Comparison of ENCODE assay signal across 8 cellular contexts in the genomic region with DNA sequence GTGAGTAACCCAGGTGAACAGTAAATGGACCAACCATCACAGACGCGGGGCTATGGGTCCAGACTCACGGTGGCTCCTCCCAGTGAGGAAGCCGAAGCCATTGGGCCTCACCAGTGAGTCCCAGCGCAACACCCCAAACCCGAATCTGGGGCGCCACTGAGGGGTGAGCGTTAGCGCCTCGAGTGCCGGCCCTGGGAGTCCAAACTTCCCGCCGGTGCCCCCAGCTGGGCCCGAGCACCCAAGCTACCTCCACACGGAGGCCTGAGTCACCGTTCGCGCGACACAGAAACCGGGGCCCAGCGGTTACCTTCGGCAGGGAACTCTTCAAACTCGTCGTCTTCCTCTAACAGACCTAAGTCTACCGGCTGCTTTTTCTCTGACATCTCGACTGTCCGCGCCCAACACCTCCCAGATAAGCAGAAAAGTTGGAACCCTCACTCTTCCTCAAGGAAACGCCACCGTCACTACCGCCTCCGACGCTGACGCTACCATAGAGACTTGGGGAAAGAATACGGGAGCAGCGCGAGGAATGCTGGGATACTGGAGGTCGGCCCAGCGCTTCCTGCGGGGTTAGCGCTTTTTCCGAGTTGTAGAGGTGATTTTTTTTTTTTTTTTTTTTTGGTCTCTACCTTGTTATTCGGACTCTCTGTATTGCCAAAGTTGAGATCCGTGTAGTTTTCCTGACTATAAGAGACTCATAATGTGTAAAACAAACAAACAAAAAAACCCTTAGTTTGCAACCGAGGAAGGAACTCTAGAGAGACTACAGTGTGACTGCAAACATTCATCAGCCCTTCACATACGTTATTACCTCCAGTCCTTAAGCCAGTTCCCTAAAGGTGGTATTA. TPM values are rescaled to one million over a fixed set of nuclear protein-coding genes. Genes with fewer than 3 reads are reported as not detected.
A peak's percentile ranks its signal among the peaks of the same experiment; 100 is the strongest.
DNase-seq lines count a peak whose midpoint lies in the region; ATAC-seq and TF ChIP-seq lines count a peak whose summit lies in the region.

Gene SEM1, minus strand, starts transcription at position 466 of the 848 bp plus-strand sequence. Its CDS starts 83 bp downstream, at position 383.

- peaks cover 36 to 46% (median 44%) of the 10 kb centered on the region in 3 donors for H3K4me1 Mint-ChIP-seq in T-cell

- POLR2A ChIA-PET in T-cell (lab: Charles Lee) = no interaction called here

- intact Hi-C loops in adrenal gland (cut with DNase I) = no loop called here
- intact Hi-C loops in left cardiac atrium (cut with DNase I) = loop anchor here (5.0 to 10.0 kb wide), 2 partner anchors 295 to 307 kb away; no protein-coding TSS in a partner anchor
- intact Hi-C loops in posterior vena cava (cut with DNase I) = no loop called here
- intact Hi-C loops in upper lobe of right lung (cut with DNase I) = no loop called here

- H3K27ac ChIP-seq in adrenal gland (peak within 1 kb of the TSS; percentile 83 to 93 (median 90)), upper lobe of right lung (peak within 1 kb of the TSS; percentile 84)

- H3K27me3 Mint-ChIP-seq in T-cell = peaks cover 0 to 3% of the 10 kb centered on the region in 2 donors

- H3K4me1 ChIP-seq in adrenal gland (replicated peaks in 1 of 2) (peaks cover 4 to 29% of the 10 kb centered on the region in 2 donors), upper lobe of right lung (peaks cover 12% of the 10 kb centered on the region)

- H3K27me3 ChIP-seq in adrenal gland (no peaks in the 10 kb centered on the region), upper lobe of right lung (no peaks in the 10 kb centered on the region)

- H3K27ac Mint-ChIP-seq in T-cell = peak within 1 kb of the TSS; percentile 95 to 97

- H3K4me3 ChIP-seq in GM12865 (ENCODE audit: low read depth, low read length) (peak within 1 kb of the TSS; percentile 65), adrenal gland (peak within 1 kb of the TSS; percentile 61 to 96 (median 78)), upper lobe of right lung (peak within 1 kb of the TSS; percentile 65)

- TF ChIP-seq CTCF in GM12865 (IDR thresholded peaks at IDR 0.05; ENCODE audit: insufficient read depth, low read depth, low read length, missing control alignments) (no peak), adrenal gland (IDR thresholded peaks at IDR 0.05) (no peak), upper lobe of right lung (IDR thresholded peaks at IDR 0.05) (no peak)

- H3K36me3 ChIP-seq in adrenal gland (replicated peaks in 1 of 2) (no peaks in the 10 kb centered on the region), upper lobe of right lung (peaks cover 4% of the 10 kb centered on the region)

- H3K4me3 Mint-ChIP-seq in T-cell = peak within 1 kb of the TSS; percentile 98 to 99 (median 98)

- peaks cover 7% of the 10 kb centered on the region for H3K36me3 Mint-ChIP-seq in T-cell

- CTCF ChIA-PET in T-cell (lab: Charles Lee) = no interaction called here

- WGBS in adrenal gland, 4 donors = 0 to 2% (median 1%) methylated on average over 27 to 46 of the region's 46 CpGs

- DNase-seq in GM12865 (ENCODE audit: low read depth) (peak; percentile 89), NCI-H1105 (lab: John Stamatoyannopoulos, UW) (peak; percentile 80), T-cell (peak; percentile 19 to 62 (median 41)), adrenal gland (peak; percentile 85 to 93 (median 89)), left cardiac atrium (peak; percentile 92), posterior vena cava (ENCODE audit: low spot score) (peak; percentile 95), upper lobe of right lung (peak; percentile 88)

- TF ChIP-seq POLR2A in adrenal gland (IDR thresholded peaks at IDR 0.05) = peak in 1 of 2 donors; percentile 66

- peaks cover 0 to 5% (median 4%) of the 10 kb centered on the region in 3 donors for H3K9me3 Mint-ChIP-seq in T-cell

- ATAC-seq in HG02623 (IDR thresholded peaks at IDR 0.05; ENCODE audit: unreplicated experiment) = peak; percentile 90
- peak; percentile 88 to 95 (median 91) for ATAC-seq in T-cell (replicated peaks in 1 of 4)
- peak; percentile 100 for ATAC-seq in left cardiac atrium
- ATAC-seq in upper lobe of right lung = peak; percentile 99

- H3K9me3 ChIP-seq in adrenal gland (replicated peaks in 1 of 3) (no peaks in the 10 kb centered on the region), upper lobe of right lung (no peaks in the 10 kb centered on the region)

RNA-seq across cellular contexts. Expression of gene SEM1, which starts in this region (rescaled TPM):
- total RNA-seq in T-cell = 10 to 100 TPM; 17.8 to 34.8 (median 30.2) TPM
- 10 to 100 TPM in 7 of 8 donors, 1 to 10 TPM in 1; 8.9 to 67.1 (median 48.2) TPM for total RNA-seq in adrenal gland
- 100 to 1,000 TPM; 112 to 483 (median 200) TPM for polyA plus RNA-seq in adrenal gland
- total RNA-seq in left cardiac atrium = 10 to 100 TPM; 51.3 to 59.8 TPM
- 10 to 100 TPM; 40.6 to 45.8 TPM for total RNA-seq in posterior vena cava
- 29.5 TPM for total RNA-seq in upper lobe of right lung

Comparison
In these comparisons a context has a peak if more than half of its experiments do, and no peak if none do; other contexts are left out.
1. Peak in every context shown above with its lines: DNase-seq, ATAC-seq, H3K4me3 ChIP-seq and H3K27ac ChIP-seq.
2. DNase-seq: peak in every context shown above with its lines; median percentile 95 in posterior vena cava; 92 in left cardiac atrium; 89 in GM12865; 89 in adrenal gland; 88 in upper lobe of right lung; 80 in NCI-H1105; 41 in T-cell.
3. intact Hi-C loops: an anchor here in left cardiac atrium (5.0 to 10.0 kb wide); none called in adrenal gland, posterior vena cava and upper lobe of right lung.